1 cellular context compared by ENCODE assay signal in genomic region chr11:36376888-36377758, GRCh38.
TF ChIP-seq lines count a peak whose summit lies in the region.

No MANE protein-coding gene starts in this region.

TF ChIP-seq in H1, 55 proteins besides CTCF, POLR2A, EP300 and RAD21:
- peak; percentile 51; the same call in 1 of the 2 replicates for TF ChIP-seq TAF1 (IDR thresholded peaks at IDR 0.05; ENCODE audit: low read depth, low read length)
- TF ChIP-seq RBBP5 (IDR thresholded peaks at IDR 0.05; ENCODE audit: borderline replicate concordance, low read depth, low read length) = peak; percentile 55; the same call in 1 of the 2 replicates
- TF ChIP-seq TEAD4 (IDR thresholded peaks at IDR 0.05; ENCODE audit: low read depth, low read length) = 0 out of 2 replicates have a peak, but pooled peaks have one; percentile 5
- TF ChIP-seq MAX (IDR thresholded peaks at IDR 0.05) = peak; percentile 66
- peak; percentile 52 for TF ChIP-seq ASH2L (IDR thresholded peaks at IDR 0.05; ENCODE audit: low read length)
- TF ChIP-seq PHF8 (conservative IDR thresholded peaks at IDR 0.05; ENCODE audit: low read depth, low read length) = no peak
- TF ChIP-seq KDM4A (IDR thresholded peaks at IDR 0.05; ENCODE audit: low read depth, low read length, severe bottlenecking) = peak; percentile 58
- TF ChIP-seq USF2 (IDR thresholded peaks at IDR 0.05; ENCODE audit: low read length) = peak; percentile 42; the same call in 1 of the 2 replicates
- TF ChIP-seq E2F6 (IDR thresholded peaks at IDR 0.05) = peak; percentile 88
- 0 out of 2 replicates have a peak, but pooled peaks have one; percentile 37 for TF ChIP-seq TBP (IDR thresholded peaks at IDR 0.05; ENCODE audit: low read depth, low read length)
- TF ChIP-seq SUZ12 (IDR thresholded peaks at IDR 0.05; ENCODE audit: low read length) = peak; percentile 35; the same call in 1 of the 2 replicates
- peak; percentile 59 for TF ChIP-seq EZH2 (IDR thresholded peaks at IDR 0.05; ENCODE audit: low read depth, low read length, severe bottlenecking)
- TF ChIP-seq HDAC2 (IDR thresholded peaks at IDR 0.05; ENCODE audit: borderline replicate concordance in 1 of 2, low read depth in 2 of 2, low read length in 2 of 2) = peak in 1 of 2 experiments; percentile 16; a peak in 1 of 4 replicates
- no peak for TF ChIP-seq FOSL1 (IDR thresholded peaks at IDR 0.05; ENCODE audit: insufficient read depth, low read depth, low read length)
- no peak for TF ChIP-seq GABPA (IDR thresholded peaks at IDR 0.05; ENCODE audit: borderline replicate concordance, insufficient read depth, low read length)
- TF ChIP-seq SIN3A (conservative IDR thresholded peaks at IDR 0.05 in 1 of 2, IDR thresholded peaks at IDR 0.05 in 1 of 2; ENCODE audit: low read depth in 1 of 2, low read length in 2 of 2) = no peak
